In genomic region chr12:76531056-76531455, GRCh38 we compare ENCODE assay signal across 13 cellular contexts.
"Had no signal": no experiment of that assay in that cellular context is flagged by ENCODE, and none has a peak within 500 bp of the region (broad histone marks: within the 10 kb centered on the region; RNA-seq: fewer than 3 reads in every experiment).

No MANE protein-coding gene starts in this region.

- H3K27ac Mint-ChIP-seq: activated CD4-positive, alpha-beta memory T cell treated with anti-CD3 and anti-CD28 coated beads for 36 hours; activated naive CD4-positive, alpha-beta T cell treated with anti-CD3 and anti-CD28 coated beads for 36 hours; activated T-cell treated with anti-CD3 and anti-CD28 coated beads, Interleukin-2, amount 50 U/mL, for 72 hours; nephron; T-helper 2 cell treated with Interferon-gamma antibody and Interleukin-4, amounts not matched to agents 5 μg/mL and 100 μg/mL, for 36 hours had no signal

- H3K9me3 ChIP-seq: body of pancreas, sigmoid colon, stomach, uterus had no signal

- H3K4me3 Mint-ChIP-seq: activated CD4-positive, alpha-beta memory T cell treated with anti-CD3 and anti-CD28 coated beads for 36 hours; activated naive CD4-positive, alpha-beta T cell treated with anti-CD3 and anti-CD28 coated beads for 36 hours; activated T-cell treated with anti-CD3 and anti-CD28 coated beads, Interleukin-2, amount 50 U/mL, for 72 hours; nephron; T-helper 2 cell treated with Interferon-gamma antibody and Interleukin-4, amounts not matched to agents 5 μg/mL and 100 μg/mL, for 36 hours had no signal

- H3K27me3 Mint-ChIP-seq: activated CD4-positive, alpha-beta memory T cell treated with anti-CD3 and anti-CD28 coated beads for 36 hours had no signal

- H3K9me3 Mint-ChIP-seq: activated CD4-positive, alpha-beta memory T cell treated with anti-CD3 and anti-CD28 coated beads for 36 hours; activated naive CD4-positive, alpha-beta T cell treated with anti-CD3 and anti-CD28 coated beads for 36 hours; activated T-cell treated with anti-CD3 and anti-CD28 coated beads, Interleukin-2, amount 50 U/mL, for 72 hours; T-helper 2 cell treated with Interferon-gamma antibody and Interleukin-4, amounts not matched to agents 5 μg/mL and 100 μg/mL, for 36 hours had no signal

- H3K27ac ChIP-seq: adrenal gland, body of pancreas, sigmoid colon, stomach, uterus had no signal

- H3K27me3 ChIP-seq: adrenal gland, body of pancreas, sigmoid colon, stomach, uterus had no signal

- H3K36me3 ChIP-seq: adrenal gland, sigmoid colon, stomach, uterus had no signal

- ATAC-seq: activated T-cell treated with anti-CD3 and anti-CD28 coated beads, Interleukin-2, amount 50 U/mL, for 72 hours; body of pancreas had no signal

- DNase-seq: activated CD4-positive, alpha-beta memory T cell treated with anti-CD3 and anti-CD28 coated beads for 36 hours; activated CD4-positive, alpha-beta T cell treated with anti-CD3 and anti-CD28 coated beads for 1 hour; activated naive CD4-positive, alpha-beta T cell treated with anti-CD3 and anti-CD28 coated beads for 36 hours; activated T-cell treated with anti-CD3 and anti-CD28 coated beads, Interleukin-2, amount 50 U/mL, for 72 hours; adrenal gland; body of pancreas; hypothalamus; sigmoid colon; stimulated activated CD4-positive, alpha-beta T cell treated with anti-CD3 and anti-CD28 coated beads, Interleukin-12 subunit alpha, Interleukin-12 subunit beta, amount 100 ng/mL, for 4 hours; stomach; uterus had no signal

- H3K4me1 ChIP-seq: uterus had no signal

- H3K4me3 ChIP-seq: adrenal gland, body of pancreas, sigmoid colon, stomach, uterus had no signal
